1 cellular context compared by ENCODE assay signal in genomic region chr4:87092389-87093141, GRCh38.
TF ChIP-seq lines count a peak whose summit lies in the region.

No MANE protein-coding gene starts in this region.

TF ChIP-seq in K562, 482 proteins besides CTCF, POLR2A, EP300 and RAD21 (continued from another document and continues in another):
- TF ChIP-seq STAT6 (CRISPR knock-in tag; IDR thresholded peaks at IDR 0.05) (no peak), CTBP1 (IDR thresholded peaks at IDR 0.05; ENCODE audit: borderline replicate concordance) (peak; percentile 62; the same call in 1 of the 2 replicates), E2F6 (IDR thresholded peaks at IDR 0.05; ENCODE audit: borderline replicate concordance in 1 of 2, extremely low read depth in 1 of 2, insufficient read depth in 1 of 2, insufficient read length in 1 of 2, low read depth in 1 of 2, low read length in 1 of 2, poor library complexity in 1 of 2, severe bottlenecking in 1 of 2) (no peak), TRIM25 (IDR thresholded peaks at IDR 0.05; ENCODE audit: borderline replicate concordance) (no peak), ZNF511 (CRISPR knock-in tag; IDR thresholded peaks at IDR 0.05) (no peak), ELF2 (CRISPR knock-in tag; IDR thresholded peaks at IDR 0.05) (no peak), SAFB (IDR thresholded peaks at IDR 0.05; ENCODE audit: borderline replicate concordance, low read depth, low read length) (no peak), RHOXF2B (CRISPR knock-in tag; conservative IDR thresholded peaks at IDR 0.05) (no peak), NCOR1 (IDR thresholded peaks at IDR 0.05) (peak; percentile 35; the same call in 1 of the 2 replicates), WHSC1 (IDR thresholded peaks at IDR 0.05; ENCODE audit: low read length) (no peak), ZNF431 (CRISPR knock-in tag; IDR thresholded peaks at IDR 0.05) (no peak), DDX20 (tag; IDR thresholded peaks at IDR 0.05; ENCODE audit: low read depth) (no peak), MITF (IDR thresholded peaks at IDR 0.05) (no peak), GATA2 (CRISPR knock-in tag; IDR thresholded peaks at IDR 0.05) (no peak; the same call in 1 of the 2 replicates), HCFC1 (IDR thresholded peaks at IDR 0.05; ENCODE audit: low read depth, low read length) (no peak), CEBPB (tag; IDR thresholded peaks at IDR 0.05) (peak; percentile 93), ZFP91 (CRISPR knock-in tag; IDR thresholded peaks at IDR 0.05) (no peak), SRF (CRISPR knock-in tag; IDR thresholded peaks at IDR 0.05) (no peak), CHAMP1 (IDR thresholded peaks at IDR 0.05) (no peak), HNRNPL (IDR thresholded peaks at IDR 0.05; ENCODE audit: low read depth, low read length) (no peak), SRSF7 (optimal IDR thresholded peaks at IDR 0.05; ENCODE audit: low read depth, low read length) (no peak), XRCC3 (IDR thresholded peaks at IDR 0.05) (no peak), LARP7 (IDR thresholded peaks at IDR 0.05) (no peak), SMARCE1 (IDR thresholded peaks at IDR 0.05) (no peak), ZNF609 (CRISPR knock-in tag; IDR thresholded peaks at IDR 0.05; ENCODE audit: borderline replicate concordance) (no peak), ZBTB17 (CRISPR knock-in tag; IDR thresholded peaks at IDR 0.05) (no peak), ZBTB7A (IDR thresholded peaks at IDR 0.05; ENCODE audit: borderline replicate concordance, control insufficient read depth, low read depth, low read length) (no peak), XRCC5 (IDR thresholded peaks at IDR 0.05; ENCODE audit: low read depth, low read length) (no peak), LCOR (CRISPR knock-in tag; IDR thresholded peaks at IDR 0.05) (no peak), HMGN3 (IDR thresholded peaks at IDR 0.05; ENCODE audit: borderline replicate concordance, extremely low read depth, insufficient read length, low read depth, low read length) (no peak), ZNF77 (CRISPR knock-in tag; IDR thresholded peaks at IDR 0.05) (no peak), BMI1 (IDR thresholded peaks at IDR 0.05; ENCODE audit: low read length) (no peak), NR3C1 (CRISPR knock-in tag; IDR thresholded peaks at IDR 0.05) (no peak), BRD4 (IDR thresholded peaks at IDR 0.05) (no peak), CCNT2 (IDR thresholded peaks at IDR 0.05; ENCODE audit: borderline replicate concordance, extremely low read depth, insufficient read length, low read depth, low read length) (no peak), ZNF717 (CRISPR knock-in tag; IDR thresholded peaks at IDR 0.05) (no peak), ZEB2 (IDR thresholded peaks at IDR 0.05) (no peak), ZSCAN32 (CRISPR knock-in tag; IDR thresholded peaks at IDR 0.05) (no peak), ZNF766 (CRISPR knock-in tag; conservative IDR thresholded peaks at IDR 0.05) (no peak), ZBTB33 (CRISPR knock-in tag; IDR thresholded peaks at IDR 0.05) (no peak), RBM25 (IDR thresholded peaks at IDR 0.05; ENCODE audit: low read depth, low read length, severe bottlenecking) (no peak), ELF4 (CRISPR knock-in tag; IDR thresholded peaks at IDR 0.05) (no peak), SIN3B (IDR thresholded peaks at IDR 0.05; ENCODE audit: low read depth) (no peak), HES1 (IDR thresholded peaks at IDR 0.05; ENCODE audit: low read depth) (no peak), CBFA2T3 (IDR thresholded peaks at IDR 0.05) (peak; percentile 68)
